ENCODE assay signal across 15 cellular contexts in genomic region chr10:76031769-76032441, GRCh38.
DNase-seq lines count a peak whose midpoint lies in the region; TF ChIP-seq lines count a peak whose summit lies in the region.
"Had no signal": no experiment of that assay in that cellular context is flagged by ENCODE, and none has a peak within 500 bp of the region (broad histone marks: within the 10 kb centered on the region; RNA-seq: fewer than 3 reads in every experiment).

No MANE protein-coding gene starts in this region.

- H3K27me3 Mint-ChIP-seq in Caco-2 (ENCODE audit: insufficient read depth, unreplicated experiment) = no peaks in the 10 kb centered on the region

- no peak overlapping the region for H4K91ac ChIP-seq in neuronal stem cell (ENCODE audit: low read depth, low read length, poor library complexity)

- H3K4me3 Mint-ChIP-seq in Caco-2 (ENCODE audit: unreplicated experiment) = no peak overlapping the region
- H3K4me3 Mint-ChIP-seq: B cell; CD8-positive, alpha-beta T cell had no signal

- H3K9ac ChIP-seq in neuronal stem cell (ENCODE audit: low read depth, low read length, poor library complexity) = no peak overlapping the region
- H3K9ac ChIP-seq: BLaER1 treated with 17β-estradiol and CSF1 and Interleukin-3, amounts not matched to agents 10 nM and 100 nM had no signal

- no peak overlapping the region for H2BK120ac ChIP-seq in neuronal stem cell (ENCODE audit: low read depth, low read length)

- no peaks in the 10 kb centered on the region for H3K9me3 Mint-ChIP-seq in Caco-2 (ENCODE audit: unreplicated experiment)
- H3K9me3 Mint-ChIP-seq: CD8-positive, alpha-beta T cell had no signal

- no peak overlapping the region for H3K4me2 ChIP-seq in neuronal stem cell (ENCODE audit: insufficient read depth, low read length, poor library complexity, severe bottlenecking)
- H3K4me2 ChIP-seq: BLaER1 treated with 17β-estradiol and CSF1 and Interleukin-3, amounts not matched to agents 10 nM and 100 nM had no signal

- no peak overlapping the region for H3K27ac ChIP-seq in neuronal stem cell (replicated peaks; ENCODE audit: low read length)
- H3K27ac ChIP-seq: BLaER1 treated with 17β-estradiol and CSF1 and Interleukin-3, amounts not matched to agents 10 nM and 100 nM had no signal

- peaks cover 21% of the 10 kb centered on the region for H3K4me1 Mint-ChIP-seq in Caco-2 (ENCODE audit: low read depth, unreplicated experiment)
- H3K4me1 Mint-ChIP-seq: B cell had no signal

- H3K18ac ChIP-seq in neuronal stem cell (ENCODE audit: low read length) = peak overlapping the region; percentile 61

- no peak overlapping the region for H4K8ac ChIP-seq in neuronal stem cell (ENCODE audit: low read depth, low read length)

- intact Hi-C loops in Caco-2 (cut with micrococcal nuclease; ENCODE audit: unreplicated experiment) = loop anchor here (5.0 to 10.0 kb wide), 2 partner anchors 270 to 513 kb away; no protein-coding TSS in a partner anchor

- WGBS in neuronal stem cell (ENCODE audit: extremely low coverage in 2 of 2, insufficient read length in 2 of 2, insufficient replicate concordance in 1 of 2), 2 donors = no CpG with 5 or more reads among the region's 8 CpGs

- peak overlapping the region; percentile 63 for H2BK12ac ChIP-seq in neuronal stem cell (ENCODE audit: low read length)

- H3K4ac ChIP-seq in neuronal stem cell (ENCODE audit: low read length) = no peak overlapping the region

- CTCF ChIA-PET in Caco-2 (lab: Charles Lee) = no interaction called here

- POLR2A ChIA-PET in Caco-2 (lab: Charles Lee) = no interaction called here

- no peak overlapping the region for H2BK15ac ChIP-seq in neuronal stem cell (ENCODE audit: low read length)

- no peak overlapping the region for H2AFZ ChIP-seq in neuronal stem cell (ENCODE audit: low read length)

- H3K4me1 ChIP-seq in Caco-2 (peaks cover 14% of the 10 kb centered on the region), neuronal stem cell (ENCODE audit: control insufficient read depth in 2 of 2, insufficient read depth in 1 of 2, low read depth in 1 of 2, low read length in 2 of 2) (peaks cover 21 to 22% of the 10 kb centered on the region in 2 donors)
- H3K4me1 ChIP-seq: HAP-1 had no signal

- H3K36me3 Mint-ChIP-seq in Caco-2 (ENCODE audit: insufficient read depth, unreplicated experiment) = peaks cover 5% of the 10 kb centered on the region
- H3K36me3 Mint-ChIP-seq: CD8-positive, alpha-beta T cell had no signal

- peak overlapping the region; percentile 57 for H2AK5ac ChIP-seq in neuronal stem cell (ENCODE audit: low read depth, low read length)

- no peak overlapping the region for H3K23ac ChIP-seq in neuronal stem cell (ENCODE audit: low read depth, low read length, poor library complexity)

- BruUV-seq in Caco-2 (replicated peaks; lab: Mats Ljungman, UMichigan) = TSS peak; percentile 4

- H2BK5ac ChIP-seq in neuronal stem cell (ENCODE audit: low read length) = peak overlapping the region; percentile 76

- H3K27me3 ChIP-seq in Caco-2 (replicated peaks; ENCODE audit: control insufficient read depth, insufficient read depth, low read length) (no peaks in the 10 kb centered on the region), neuronal stem cell (ENCODE audit: control insufficient read depth in 3 of 3, insufficient read depth in 3 of 3, low read depth in 1 of 3, low read length in 3 of 3) (peaks cover 0 to 31% (median 0%) of the 10 kb centered on the region in 3 experiments)
- H3K27me3 ChIP-seq: BLaER1 treated with 17β-estradiol and CSF1 and Interleukin-3, amounts not matched to agents 10 nM and 100 nM had no signal

- H3K27ac Mint-ChIP-seq in Caco-2 (ENCODE audit: unreplicated experiment) = peak overlapping the region; percentile 77
- H3K27ac Mint-ChIP-seq: B cell; CD8-positive, alpha-beta T cell had no signal

- no peaks in the 10 kb centered on the region for H3K9me3 ChIP-seq in Caco-2
- H3K9me3 ChIP-seq in neuronal stem cell (replicated peaks in 1 of 2; ENCODE audit: control insufficient read depth in 2 of 2, insufficient read depth in 1 of 2, low read depth in 1 of 2, low read length in 2 of 2) = no peaks in the 10 kb centered on the region
- H3K9me3 ChIP-seq: BLaER1 treated with 17β-estradiol and CSF1 and Interleukin-3, amounts not matched to agents 10 nM and 100 nM; HAP-1 had no signal

- no peak overlapping the region for H3K4me3 ChIP-seq in Caco-2 (ENCODE audit: low read depth, low read length)
- no peak overlapping the region for H3K4me3 ChIP-seq in neuronal stem cell (ENCODE audit: low read length in 2 of 2)
- H3K4me3 ChIP-seq: BLaER1 treated with 17β-estradiol and CSF1 and Interleukin-3, amounts not matched to agents 10 nM and 100 nM; HAP-1; K562 had no signal

- no peak overlapping the region for H3K14ac ChIP-seq in neuronal stem cell (ENCODE audit: low read length)

- no peak for TF ChIP-seq CTCF in Caco-2 (IDR thresholded peaks at IDR 0.05; ENCODE audit: insufficient read depth in 1 of 2, low read depth in 1 of 2, low read length in 1 of 2, severe bottlenecking in 1 of 2, unreplicated experiment in 1 of 2)

- H3K79me1 ChIP-seq in neuronal stem cell (ENCODE audit: low read depth, low read length) = no peaks in the 10 kb centered on the region

- H3K36me3 ChIP-seq in Caco-2 (ENCODE audit: control insufficient read depth, insufficient read depth, low read length) = no peaks in the 10 kb centered on the region
- H3K36me3 ChIP-seq in neuronal stem cell (replicated peaks in 1 of 2; ENCODE audit: control insufficient read depth in 2 of 2, insufficient read depth in 2 of 2, low read length in 2 of 2) = no peaks in the 10 kb centered on the region
- H3K36me3 ChIP-seq: BLaER1 treated with 17β-estradiol and CSF1 and Interleukin-3, amounts not matched to agents 10 nM and 100 nM; HAP-1 had no signal

- DNase-seq in Caco-2 (no peak), NCI-H526 (lab: John Stamatoyannopoulos, UW) (peak; percentile 19 to 48), islet precursor cell (peak; percentile 20), neuronal stem cell (ENCODE audit: low spot score) (no peak), DMS53 (lab: John Stamatoyannopoulos, UW) (no peak), NOMO-1 (lab: John Stamatoyannopoulos, UW; ENCODE audit: unreplicated experiment in 2 of 2) (no peak)
- DNase-seq in activated CD4-positive, alpha-beta T cell treated with anti-CD3 and anti-CD28 coated beads, Interleukin-2, amount 50 U/mL, for 1 hour = no peak
- DNase-seq: CD8-positive, alpha-beta T cell; DMS 273 treated with DMSO at 0.1 percent for 48 hours; GOT3; IMR-90 had no signal

Comparison
In these comparisons a context has a peak if more than half of its experiments do, and no peak if none do; other contexts are left out.
1. DNase-seq: peak in NCI-H526 (2 of 2) and islet precursor cell (single experiment); none in Caco-2 (0 of 2), neuronal stem cell (single experiment), DMS53 (single experiment), NOMO-1 (0 of 2) and activated CD4-positive, alpha-beta T cell treated with anti-CD3 and anti-CD28 coated beads, Interleukin-2, amount 50 U/mL, for 1 hour (single experiment).